ENCODE assay signal across 1 cellular context in the genomic region with DNA sequence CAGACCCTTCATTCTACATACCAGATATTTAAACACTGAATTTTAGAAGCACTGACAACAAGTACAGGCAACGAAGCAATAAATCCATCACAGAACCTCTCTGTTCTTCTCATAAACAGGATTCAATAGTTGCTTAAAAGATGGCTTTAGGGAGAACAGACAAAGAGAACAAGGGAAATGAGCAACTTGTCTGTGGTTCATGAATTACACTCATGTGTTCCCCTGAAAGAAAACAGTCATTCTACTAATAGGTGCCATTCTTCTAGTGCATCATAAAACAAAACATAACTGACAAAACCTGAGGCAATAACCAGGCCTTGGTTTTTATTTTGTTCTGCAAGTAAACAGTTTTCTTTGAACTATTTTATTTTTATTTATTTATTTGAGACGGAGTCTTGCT.
TF ChIP-seq lines count a peak whose summit lies in the region.

No MANE protein-coding gene starts in this region.

TF ChIP-seq in K562, 482 proteins besides CTCF, POLR2A, EP300 and RAD21:
- no peak for TF ChIP-seq ZKSCAN8 (CRISPR knock-in tag; IDR thresholded peaks at IDR 0.05)
